Comparison of ENCODE assay signal across 1 cellular context in genomic region chr1:38430949-38431348, GRCh38.
TF ChIP-seq lines count a peak whose summit lies in the region.

No MANE protein-coding gene starts in this region.

TF ChIP-seq in WTC11, 78 proteins besides CTCF, POLR2A, EP300 and RAD21 (continued from another document):
- peak; percentile 49; the same call in 1 of the 2 replicates for TF ChIP-seq ZNF532 (CRISPR knock-in tag; IDR thresholded peaks at IDR 0.05; ENCODE audit: borderline replicate concordance)
- TF ChIP-seq ZNF425 (CRISPR knock-in tag; conservative IDR thresholded peaks at IDR 0.05), result 0 out of 2 replicates have a peak, but pooled peaks have one; percentile 34
